ENCODE assay signal across 25 cellular contexts in the genomic region with DNA sequence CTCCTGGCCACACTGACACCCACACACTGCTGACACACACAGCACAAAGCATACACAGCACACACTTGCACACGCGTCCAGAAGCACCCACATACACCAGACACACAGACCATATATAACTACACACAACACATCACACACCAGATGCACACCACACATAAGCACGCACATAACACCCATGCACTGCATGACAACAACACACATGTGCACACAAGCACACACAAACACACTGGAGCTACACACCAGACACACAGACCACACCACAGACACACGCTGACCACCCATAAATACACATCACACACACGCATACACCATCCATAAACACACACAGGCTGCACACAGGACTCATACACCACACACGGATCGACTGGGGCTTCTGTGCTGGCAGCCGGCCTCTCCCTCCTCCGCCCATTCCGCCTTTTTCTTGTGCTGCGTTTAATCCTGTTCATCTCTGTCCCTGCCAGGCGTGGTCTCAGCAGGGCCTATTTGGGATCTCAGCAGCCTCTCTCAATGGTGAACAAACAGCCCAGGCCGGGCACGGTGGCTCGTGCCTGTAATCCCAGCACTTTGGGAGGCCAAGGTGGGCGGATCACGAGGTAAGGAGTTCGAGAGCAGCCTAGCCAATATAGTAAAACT.
"Had no signal": no experiment of that assay in that cellular context is flagged by ENCODE, and none has a peak within 500 bp of the region (broad histone marks: within the 10 kb centered on the region; RNA-seq: fewer than 3 reads in every experiment).

No MANE protein-coding gene starts in this region.

- ATAC-seq: left lung; naive thymus-derived CD4-positive, alpha-beta T cell; pancreas; sciatic nerve; stimulated activated effector memory CD8-positive, alpha-beta T cell treated with anti-CD3 and anti-CD28 coated beads, Interleukin-12 subunit alpha, Interleukin-12 subunit beta, amount 100 ng/mL, for 72 hours had no signal

- H3K79me2 ChIP-seq: hepatocyte had no signal

- H3K27ac ChIP-seq: dorsolateral prefrontal cortex, hepatocyte, left lung, neutrophil, pancreas, stomach, thyroid gland, vagina had no signal

- H3K36me3 Mint-ChIP-seq: naive thymus-derived CD4-positive, alpha-beta T cell; stimulated activated effector memory CD8-positive, alpha-beta T cell treated with anti-CD3 and anti-CD28 coated beads, Interleukin-12 subunit alpha, Interleukin-12 subunit beta, amount 100 ng/mL, for 72 hours had no signal

- H3K9me3 ChIP-seq: left lung, neutrophil, pancreas, stomach, thyroid gland, vagina had no signal

- H3K4me1 ChIP-seq: left lung, pancreas, stomach, thyroid gland, vagina had no signal

- DNase-seq: effector CD4-positive, alpha-beta T cell; head of caudate nucleus; kidney; left lung; mesendoderm; midbrain; naive thymus-derived CD4-positive, alpha-beta T cell; pancreas; stimulated activated CD4-positive, alpha-beta T cell treated with anti-CD3 and anti-CD28 coated beads, Interleukin-12 subunit alpha, Interleukin-12 subunit beta, amount 100 ng/mL, for 4 hours; stimulated activated CD4-positive, alpha-beta T cell treated with anti-CD3 and anti-CD28 coated beads, Interleukin-1b, Interleukin-23, amount 100 ng/mL, for 48 hours; stimulated activated CD4-positive, alpha-beta T cell treated with anti-CD3 and anti-CD28 coated beads, Interleukin-4, amount 100 ng/mL, for 24 hours; stimulated activated naive CD4-positive, alpha-beta T cell treated with Interleukin-2 at 50 U/mL for 16 hours; stomach; thyroid gland; trophoblast cell had no signal

- H2AFZ ChIP-seq: hepatocyte had no signal

- H3K9me3 Mint-ChIP-seq: naive thymus-derived CD4-positive, alpha-beta T cell; nephron; stimulated activated effector memory CD8-positive, alpha-beta T cell treated with anti-CD3 and anti-CD28 coated beads, Interleukin-12 subunit alpha, Interleukin-12 subunit beta, amount 100 ng/mL, for 72 hours had no signal

- H3K27ac Mint-ChIP-seq: naive thymus-derived CD4-positive, alpha-beta T cell; nephron; stimulated activated effector memory CD8-positive, alpha-beta T cell treated with anti-CD3 and anti-CD28 coated beads, Interleukin-12 subunit alpha, Interleukin-12 subunit beta, amount 100 ng/mL, for 72 hours had no signal

- H3K36me3 ChIP-seq: left lung, neutrophil, pancreas, stomach, thyroid gland, vagina had no signal

- H3K27me3 ChIP-seq: dorsolateral prefrontal cortex, hepatocyte, neutrophil, pancreas, thyroid gland, vagina had no signal

- H3K4me3 ChIP-seq: dorsolateral prefrontal cortex, hepatocyte, left lung, pancreas, smooth muscle cell, stomach, thyroid gland, vagina had no signal

- H3K4me3 Mint-ChIP-seq: naive thymus-derived CD4-positive, alpha-beta T cell; nephron; stimulated activated effector memory CD8-positive, alpha-beta T cell treated with anti-CD3 and anti-CD28 coated beads, Interleukin-12 subunit alpha, Interleukin-12 subunit beta, amount 100 ng/mL, for 72 hours had no signal

- FAIRE-seq: colon, frontal cortex, kidney, pancreas had no signal

- H3K4me2 ChIP-seq: hepatocyte, smooth muscle cell had no signal

- H3K4me1 Mint-ChIP-seq: naive thymus-derived CD4-positive, alpha-beta T cell; nephron; stimulated activated effector memory CD8-positive, alpha-beta T cell treated with anti-CD3 and anti-CD28 coated beads, Interleukin-12 subunit alpha, Interleukin-12 subunit beta, amount 100 ng/mL, for 72 hours had no signal
